Comparison of ENCODE assay signal across 8 cellular contexts in the genomic region with DNA sequence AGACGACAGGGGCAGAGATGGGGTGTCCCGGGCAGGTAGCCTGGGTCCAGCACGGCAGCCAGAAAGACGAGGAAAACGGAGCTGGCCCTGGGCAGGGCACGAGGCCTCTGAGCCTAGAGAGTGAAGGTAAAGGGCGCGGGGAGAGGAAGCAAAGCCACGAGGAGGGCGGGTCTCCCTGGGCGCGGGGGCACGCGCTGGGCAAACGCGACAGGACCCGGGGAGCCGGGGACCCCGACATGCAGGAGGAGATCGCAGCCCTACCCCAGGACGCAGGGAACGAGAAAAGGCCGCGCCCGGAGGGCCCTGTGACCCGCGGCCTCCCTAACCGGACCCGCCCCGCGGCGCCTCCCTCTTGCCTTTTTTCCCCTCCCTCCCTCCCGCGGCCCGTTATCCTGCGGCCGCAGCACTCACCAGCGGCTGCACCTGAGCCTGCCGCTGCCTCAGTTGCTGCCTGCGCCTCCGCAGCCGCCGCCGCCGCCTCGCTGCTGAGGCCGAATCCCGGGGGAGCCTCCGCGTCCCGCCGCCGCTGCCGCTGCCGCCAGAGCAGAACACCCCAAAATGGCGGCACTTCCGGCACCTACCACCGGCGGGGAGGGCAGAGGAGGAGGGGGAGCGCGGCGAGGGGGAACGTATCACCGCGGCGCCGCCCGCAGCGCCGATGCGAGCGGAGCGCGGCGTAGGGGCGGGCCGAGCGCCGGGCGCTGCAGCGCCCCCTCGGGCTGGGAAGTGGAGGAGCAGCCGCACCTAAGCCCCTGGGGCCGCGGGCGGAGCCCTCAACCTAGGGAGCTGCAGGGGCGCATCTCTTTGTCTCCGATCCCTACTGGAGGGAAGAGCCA. TPM values are rescaled to one million over a fixed set of nuclear protein-coding genes. Genes with fewer than 3 reads are reported as not detected.
DNase-seq lines count a peak whose midpoint lies in the region; ATAC-seq, FAIRE-seq and TF ChIP-seq lines count a peak whose summit lies in the region.

A gene (minus strand): TSS at position 552 of the 836 bp plus-strand sequence. CDS start 53,609 bp downstream, outside the sequence.

- H3K4me1 ChIP-seq in astrocyte (ENCODE audit: insufficient read depth, low read length): peaks cover 6% of the 10 kb centered on the region

- peak within 1 kb of the TSS; percentile 99 for H3K27ac Mint-ChIP-seq in astrocyte (ENCODE audit: unreplicated experiment)

- peak; percentile 57 for TF ChIP-seq CTCF in astrocyte (IDR thresholded peaks at IDR 0.05; ENCODE audit: insufficient read depth, low read depth, low read length)

- no peaks in the 10 kb centered on the region for H3K27me3 ChIP-seq in astrocyte (ENCODE audit: insufficient read depth, low read length)

- peak within 1 kb of the TSS; percentile 95 for H3K9ac ChIP-seq in astrocyte (ENCODE audit: low read length)

- H3K4me1 Mint-ChIP-seq in astrocyte (ENCODE audit: low read depth, unreplicated experiment): peaks cover 13% of the 10 kb centered on the region

- peaks cover 54% of the 10 kb centered on the region for H3K79me2 ChIP-seq in astrocyte (ENCODE audit: insufficient read depth, low read length)

- no peaks in the 10 kb centered on the region for H3K9me3 ChIP-seq in astrocyte (ENCODE audit: insufficient read depth, low read depth, low read length)

- H2AFZ ChIP-seq in astrocyte (ENCODE audit: low read depth, low read length): peak within 1 kb of the TSS; percentile 99

- no peaks in the 10 kb centered on the region for H3K9me3 Mint-ChIP-seq in astrocyte (ENCODE audit: unreplicated experiment)

- DNase-seq in NCI-H2029 (lab: John Stamatoyannopoulos, UW) (peak; percentile 87), T-helper 22 cell (ENCODE audit: low read depth) (peak; percentile 88), astrocyte (ENCODE audit: low read depth) (peak; percentile 63), hepatic stellate cell (ENCODE audit: low spot score) (peak; percentile 81), retina (peak; percentile 96), OCI-M2 (lab: John Stamatoyannopoulos, UW; ENCODE audit: unreplicated experiment) (no peak)

- FAIRE-seq in astrocyte (lab: Jason Lieb, UNC): no peak

- H3K4me3 ChIP-seq in astrocyte (ENCODE audit: insufficient read depth, low read depth, low read length): peak within 1 kb of the TSS; percentile 83

- peak within 1 kb of the TSS; percentile 99 for H3K4me3 Mint-ChIP-seq in astrocyte (ENCODE audit: unreplicated experiment)

- peak within 1 kb of the TSS; percentile 83 for H3K27ac ChIP-seq in astrocyte (ENCODE audit: low read depth, low read length)

- H3K4me2 ChIP-seq in astrocyte (ENCODE audit: low read length): peak within 1 kb of the TSS; percentile 97

- H3K36me3 ChIP-seq in astrocyte (ENCODE audit: insufficient read depth, low read length): no peaks in the 10 kb centered on the region

- ATAC-seq in GM18508 (IDR thresholded peaks at IDR 0.05; ENCODE audit: insufficient read depth, unreplicated experiment): peak; percentile 52
- ATAC-seq in HG02981 (IDR thresholded peaks at IDR 0.05; ENCODE audit: unreplicated experiment): peak; percentile 92

- H3K27me3 Mint-ChIP-seq in astrocyte (ENCODE audit: low read depth, unreplicated experiment): no peaks in the 10 kb centered on the region

- H4K20me1 ChIP-seq in astrocyte (ENCODE audit: insufficient read depth, low read length): peaks cover 45% of the 10 kb centered on the region

- peaks cover 5% of the 10 kb centered on the region for H3K36me3 Mint-ChIP-seq in astrocyte (ENCODE audit: low read depth, unreplicated experiment)

RNA-seq across cellular contexts. Expression of the gene that starts here (rescaled TPM):
- total RNA-seq in astrocyte: 92.8 and 101 TPM in 2 replicates
